28 cellular contexts compared by ENCODE assay signal in the genomic region with DNA sequence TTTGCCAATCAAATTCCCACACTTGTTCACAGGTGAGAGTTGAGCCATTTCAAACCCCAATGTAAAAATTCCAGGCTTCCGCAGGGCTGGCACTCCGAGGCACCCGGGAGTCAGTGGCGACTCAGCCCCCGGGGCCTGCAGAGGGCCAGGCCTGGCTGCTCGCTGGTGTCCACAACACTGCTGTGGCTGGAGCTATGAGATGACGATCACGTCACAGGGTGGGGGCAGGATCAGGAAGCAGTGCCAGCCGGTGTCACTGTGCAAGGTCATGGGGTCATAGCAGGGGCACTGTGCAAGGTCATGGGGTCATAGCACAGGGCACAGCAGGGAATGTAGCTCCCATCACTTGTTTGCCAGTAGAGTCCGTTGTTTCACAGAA. TPM values are rescaled to one million over a fixed set of nuclear protein-coding genes. Genes with fewer than 3 reads are reported as not detected.
"Had no signal": no experiment of that assay in that cellular context is flagged by ENCODE, and none has a peak within 500 bp of the region (broad histone marks: within the 10 kb centered on the region; RNA-seq: fewer than 3 reads in every experiment).

No MANE protein-coding gene starts in this region.

- H3K4me1 ChIP-seq: foreskin keratinocyte had no signal

- H3K27me3 Mint-ChIP-seq: activated CD8-positive, alpha-beta T cell treated with anti-CD3 and anti-CD28 coated beads for 36 hours; activated naive CD8-positive, alpha-beta T cell treated with anti-CD3 and anti-CD28 coated beads, Interleukin-2, amount 50 U/mL, for 24 hours; progenitor cell of endocrine pancreas; stimulated activated naive CD8-positive, alpha-beta T cell treated with anti-CD3 and anti-CD28 coated beads, Interleukin-15, Interleukin-2, amounts not matched to agents 100 ng/mL and 50 ng/mL, for 24 hours had no signal

- H3K4me3 ChIP-seq: colonic mucosa, right atrium auricular region, tibial nerve, vagina had no signal

- H3K4me1 Mint-ChIP-seq: endodermal cell had no signal

- H3K27me3 ChIP-seq: brain microvascular endothelial cell, colonic mucosa, foreskin keratinocyte, right atrium auricular region, tibial nerve, vagina had no signal

- DNase-seq: activated CD4-positive, alpha-beta T cell treated with anti-CD3 and anti-CD28 coated beads for 4 hours; activated CD8-positive, alpha-beta T cell treated with anti-CD3 and anti-CD28 coated beads for 36 hours; activated naive CD4-positive, alpha-beta T cell treated with Interleukin-2 at 50 U/mL for 16 hours; activated naive CD8-positive, alpha-beta T cell treated with anti-CD3 and anti-CD28 coated beads, Interleukin-2, amount 50 U/mL, for 24 hours; anterior cingulate cortex; brain microvascular endothelial cell; central memory CD4-positive, alpha-beta T cell; colonic mucosa; endodermal cell; foreskin keratinocyte; glutamatergic neuron; hypothalamus; kidney; nephron progenitor cell; occipital lobe; stimulated activated CD4-positive, alpha-beta T cell treated with anti-CD3 and anti-CD28 coated beads, Interleukin-2, amount 100 ng/mL, for 24 hours had no signal

- H3K27ac Mint-ChIP-seq: activated CD8-positive, alpha-beta T cell treated with anti-CD3 and anti-CD28 coated beads for 36 hours; activated naive CD8-positive, alpha-beta T cell treated with anti-CD3 and anti-CD28 coated beads, Interleukin-2, amount 50 U/mL, for 24 hours; activated T-helper 1 cell treated with anti-CD3 and anti-CD28 coated beads, Interleukin-12 subunit alpha, Interleukin-12 subunit beta, Interleukin-2, Interleukin-4 antibody, amounts not matched to agents 30 ng/mL and 10 ng/mL and 1 ng/mL, durations not matched to agents 14 hours and 24 hours and 36 hours; stimulated activated naive CD8-positive, alpha-beta T cell treated with anti-CD3 and anti-CD28 coated beads, Interleukin-15, Interleukin-2, amounts not matched to agents 100 ng/mL and 50 ng/mL, for 24 hours; T-helper 2 cell treated with Interferon-gamma antibody and Interleukin-4, amounts not matched to agents 5 μg/mL and 100 μg/mL, for 36 hours had no signal

- H3K4me3 Mint-ChIP-seq: activated CD8-positive, alpha-beta T cell treated with anti-CD3 and anti-CD28 coated beads for 36 hours; activated naive CD8-positive, alpha-beta T cell treated with anti-CD3 and anti-CD28 coated beads, Interleukin-2, amount 50 U/mL, for 24 hours; activated T-helper 1 cell treated with anti-CD3 and anti-CD28 coated beads, Interleukin-12 subunit alpha, Interleukin-12 subunit beta, Interleukin-2, Interleukin-4 antibody, amounts not matched to agents 30 ng/mL and 10 ng/mL and 1 ng/mL, durations not matched to agents 14 hours and 24 hours and 36 hours; endodermal cell; nephron progenitor cell; stimulated activated naive CD8-positive, alpha-beta T cell treated with anti-CD3 and anti-CD28 coated beads, Interleukin-15, Interleukin-2, amounts not matched to agents 100 ng/mL and 50 ng/mL, for 24 hours; T-helper 2 cell treated with Interferon-gamma antibody and Interleukin-4, amounts not matched to agents 5 μg/mL and 100 μg/mL, for 36 hours had no signal

- H3K27ac ChIP-seq: brain microvascular endothelial cell, colonic mucosa, epithelial cell of prostate, foreskin keratinocyte, right atrium auricular region, tibial nerve, vagina had no signal

- H3K9me3 Mint-ChIP-seq: activated CD8-positive, alpha-beta T cell treated with anti-CD3 and anti-CD28 coated beads for 36 hours; activated naive CD8-positive, alpha-beta T cell treated with anti-CD3 and anti-CD28 coated beads, Interleukin-2, amount 50 U/mL, for 24 hours; activated T-helper 1 cell treated with anti-CD3 and anti-CD28 coated beads, Interleukin-12 subunit alpha, Interleukin-12 subunit beta, Interleukin-2, Interleukin-4 antibody, amounts not matched to agents 30 ng/mL and 10 ng/mL and 1 ng/mL, durations not matched to agents 14 hours and 24 hours and 36 hours; endodermal cell; nephron progenitor cell; stimulated activated naive CD8-positive, alpha-beta T cell treated with anti-CD3 and anti-CD28 coated beads, Interleukin-15, Interleukin-2, amounts not matched to agents 100 ng/mL and 50 ng/mL, for 24 hours; T-helper 2 cell treated with Interferon-gamma antibody and Interleukin-4, amounts not matched to agents 5 μg/mL and 100 μg/mL, for 36 hours had no signal

- H3K9me3 ChIP-seq: colonic mucosa, right atrium auricular region, tibial nerve, vagina had no signal

- ATAC-seq: activated CD8-positive, alpha-beta T cell treated with anti-CD3 and anti-CD28 coated beads for 36 hours; activated naive CD8-positive, alpha-beta T cell treated with anti-CD3 and anti-CD28 coated beads, Interleukin-2, amount 50 U/mL, for 24 hours; left lobe of liver had no signal

RNA-seq across cellular contexts. Expression of a gene that starts 32.7 kb away (rescaled TPM):
- total RNA-seq: fibroblast of lung, foreskin keratinocyte, myocyte, occipital lobe, right atrium auricular region, skeletal muscle tissue, tibial nerve, vagina had no signal
